In the genomic region with DNA sequence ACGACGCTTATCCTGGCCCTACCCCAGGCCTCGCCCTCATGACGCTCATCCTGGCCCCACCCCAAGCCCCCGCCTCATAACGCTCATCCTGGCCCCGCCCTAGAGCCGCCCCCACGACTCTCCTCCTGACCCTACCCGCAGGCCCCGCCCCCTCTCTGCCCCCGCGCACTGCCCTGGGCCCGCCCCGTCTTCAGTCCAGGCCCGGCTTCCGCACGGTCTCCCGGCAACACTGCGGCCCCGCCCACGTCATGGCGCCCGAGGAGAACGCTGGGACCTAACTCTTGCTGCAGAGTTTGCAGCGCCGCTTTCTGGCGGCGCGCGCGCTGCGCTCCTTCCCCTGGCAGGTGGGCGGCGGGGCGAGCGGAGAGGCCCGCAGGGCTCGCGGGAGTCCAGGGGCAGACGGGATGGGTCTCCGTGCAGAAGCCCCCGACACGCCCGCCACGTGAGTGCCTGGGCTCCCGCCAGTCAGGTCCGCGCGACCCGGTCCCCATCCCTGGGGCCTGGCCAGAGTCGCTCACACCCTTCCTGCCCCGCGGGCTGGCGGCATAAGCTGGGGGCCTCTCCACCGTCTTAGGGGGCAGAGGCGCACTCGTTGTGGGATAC, we compare ENCODE assay signal across 8 cellular contexts. TPM values are rescaled to one million over a fixed set of nuclear protein-coding genes. Genes with fewer than 3 reads are reported as not detected.
DNase-seq lines count a peak whose midpoint lies in the region; ATAC-seq, FAIRE-seq and TF ChIP-seq lines count a peak whose summit lies in the region.

No MANE protein-coding gene starts in this region.

- WGBS in K562 (ENCODE audit: insufficient coverage, low coverage, missing lambda C conversion rate), result 0% methylated on average over 7 of the region's 58 CpGs

- TF ChIP-seq POLR2A in GM15510 (IDR thresholded peaks at IDR 0.05; ENCODE audit: borderline replicate concordance, extremely low read depth, insufficient read length) (peak; percentile 56), K562 (conservative IDR thresholded peaks at IDR 0.05) (peak; percentile 43; the same call in 1 of the 2 replicates)

- H3K79me2 ChIP-seq in K562 (ENCODE audit: control insufficient read depth, insufficient read depth, low read length), result no peaks in the 10 kb centered on the region; the same call in 2 of the 3 replicates

- no peaks in the 10 kb centered on the region for H3K36me3 ChIP-seq in K562 (ENCODE audit: control insufficient read depth, insufficient read depth, low read length)

- H3K27ac ChIP-seq in K562 (ENCODE audit: extremely low read depth, low read depth, low read length), result peak overlapping the region; percentile 66

- H4K20me1 ChIP-seq in K562 (replicated peaks; ENCODE audit: control insufficient read depth, insufficient read depth, low read length), result no peaks in the 10 kb centered on the region

- peak overlapping the region; percentile 88 for H2AFZ ChIP-seq in K562 (ENCODE audit: low read depth, low read length)

- H3K4me2 ChIP-seq in K562 (ENCODE audit: insufficient read depth, low read length), result peak overlapping the region; percentile 78

- BruUV-seq in K562 (replicated peaks; lab: Mats Ljungman, UMichigan), result no TSS peak

- intact Hi-C loops in K562 (cut with micrococcal nuclease), result no loop called here

- peak overlapping the region; percentile 56 to 89 for H3K9ac ChIP-seq in K562 (ENCODE audit: insufficient read depth in 1 of 2, low read depth in 2 of 2, low read length in 2 of 2)

- FAIRE-seq in K562 (lab: Jason Lieb, UNC), result no peak

- ATAC-seq in HG02852 (IDR thresholded peaks at IDR 0.05; ENCODE audit: unreplicated experiment) (peak; percentile 66), K562 (peak; percentile 99)

- no peaks in the 10 kb centered on the region for H3K27me3 ChIP-seq in K562 (ENCODE audit: control insufficient read depth in 2 of 2, insufficient read depth in 2 of 2, low read length in 2 of 2)

- in situ Hi-C loops in K562 (cut with MboI), result no loop called here

- TF ChIP-seq RAD21 in K562 (CRISPR knock-in tag; conservative IDR thresholded peaks at IDR 0.05 in 1 of 2, IDR thresholded peaks at IDR 0.05 in 1 of 2), result peak in 1 of 2 experiments; percentile 25; a peak in 2 of 4 replicates

- TF ChIP-seq EP300 in K562 (IDR thresholded peaks at IDR 0.05; ENCODE audit: low read length), result no peak

- TF ChIP-seq CTCF in K562 (IDR thresholded peaks at IDR 0.05 in 2 of 3, conservative IDR thresholded peaks at IDR 0.05 in 1 of 3; ENCODE audit: insufficient read depth in 2 of 3, low read depth in 1 of 3, low read length in 3 of 3), result peak in 2 of 3 experiments; percentile 53 to 57; a peak in 4 of 6 replicates
- TF ChIP-seq CTCF in retinal pigment epithelial cell (conservative IDR thresholded peaks at IDR 0.05; ENCODE audit: low read depth, low read length), result peak; percentile 28

- CTCF ChIA-PET in K562 (lab: Yijun Ruan, JAX; ENCODE audit: low intra/inter-chr PET ratio), result no interaction called here

- H3K4me3 ChIP-seq in K562 (peak overlapping the region; percentile 60), retinal pigment epithelial cell (ENCODE audit: low read length) (peak overlapping the region; percentile 71)

- peaks cover 0 to 7% of the 10 kb centered on the region in 2 experiments; a peak in 2 of 5 replicates for H3K4me1 ChIP-seq in K562 (replicated peaks in 1 of 2; ENCODE audit: control insufficient read depth in 2 of 2, insufficient read depth in 2 of 2, low read length in 2 of 2)

- no peaks in the 10 kb centered on the region for H3K9me3 ChIP-seq in K562 (replicated peaks; ENCODE audit: control insufficient read depth, insufficient read depth, low read depth, low read length)

- POLR2A ChIA-PET in K562 (lab: Yijun Ruan, JAX), result no interaction called here

- peak; percentile 47 for DNase-seq in 8988T
- DNase-seq in NCI-H1417 (lab: John Stamatoyannopoulos, UW), result peak; percentile 95 to 98 (median 97)
- DNase-seq in SKM-1 treated with dmso at 0.1 percent for 144 hours (lab: John Stamatoyannopoulos, UW; ENCODE audit: unreplicated experiment), result peak; percentile 67
- DNase-seq in K562 (ENCODE audit: extremely low read depth in 1 of 4, low spot score in 3 of 4), result peak; percentile 76 to 92 (median 82)
- DNase-seq in hypothalamus (lab: John Stamatoyannopoulos, UW), result peak in 50 of 51 donors; percentile 30 to 100 (median 97)
- peak; percentile 77 for DNase-seq in retinal pigment epithelial cell (ENCODE audit: low read depth)

- no peaks in the 10 kb centered on the region for H3K9me1 ChIP-seq in K562 (ENCODE audit: control insufficient read depth, insufficient read depth, low read length)

TF ChIP-seq in K562, 482 proteins besides CTCF, POLR2A, EP300 and RAD21 (continues in another document):
- TF ChIP-seq, protein P1, sequence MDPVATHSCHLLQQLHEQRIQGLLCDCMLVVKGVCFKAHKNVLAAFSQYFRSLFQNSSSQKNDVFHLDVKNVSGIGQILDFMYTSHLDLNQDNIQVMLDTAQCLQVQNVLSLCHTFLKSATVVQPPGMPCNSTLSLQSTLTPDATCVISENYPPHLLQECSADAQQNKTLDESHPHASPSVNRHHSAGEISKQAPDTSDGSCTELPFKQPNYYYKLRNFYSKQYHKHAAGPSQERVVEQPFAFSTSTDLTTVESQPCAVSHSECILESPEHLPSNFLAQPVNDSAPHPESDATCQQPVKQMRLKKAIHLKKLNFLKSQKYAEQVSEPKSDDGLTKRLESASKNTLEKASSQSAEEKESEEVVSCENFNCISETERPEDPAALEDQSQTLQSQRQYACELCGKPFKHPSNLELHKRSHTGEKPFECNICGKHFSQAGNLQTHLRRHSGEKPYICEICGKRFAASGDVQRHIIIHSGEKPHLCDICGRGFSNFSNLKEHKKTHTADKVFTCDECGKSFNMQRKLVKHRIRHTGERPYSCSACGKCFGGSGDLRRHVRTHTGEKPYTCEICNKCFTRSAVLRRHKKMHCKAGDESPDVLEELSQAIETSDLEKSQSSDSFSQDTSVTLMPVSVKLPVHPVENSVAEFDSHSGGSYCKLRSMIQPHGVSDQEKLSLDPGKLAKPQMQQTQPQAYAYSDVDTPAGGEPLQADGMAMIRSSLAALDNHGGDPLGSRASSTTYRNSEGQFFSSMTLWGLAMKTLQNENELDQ (CRISPR knock-in tag; IDR thresholded peaks at IDR 0.05; ENCODE audit: borderline replicate concordance), result no peak
- TF ChIP-seq ATF1 (CRISPR knock-in tag; IDR thresholded peaks at IDR 0.05) (0 out of 2 replicates have a peak, but pooled peaks have one; percentile 20), ATF1 (tag; IDR thresholded peaks at IDR 0.05) (no peak), SUPT5H (IDR thresholded peaks at IDR 0.05) (0 out of 2 replicates have a peak, but pooled peaks have one; percentile 31), MCM5 (IDR thresholded peaks at IDR 0.05; ENCODE audit: low read depth) (no peak), FOS (IDR thresholded peaks at IDR 0.05; ENCODE audit: extremely low read depth, insufficient read length) (no peak), BRD4 (IDR thresholded peaks at IDR 0.05) (no peak), MYC (IDR thresholded peaks at IDR 0.05; ENCODE audit: low read depth, low read length) (peak; percentile 60), MYC (CRISPR knock-in tag; IDR thresholded peaks at IDR 0.05; ENCODE audit: borderline replicate concordance, low read depth) (no peak)
- TF ChIP-seq, protein P2, sequence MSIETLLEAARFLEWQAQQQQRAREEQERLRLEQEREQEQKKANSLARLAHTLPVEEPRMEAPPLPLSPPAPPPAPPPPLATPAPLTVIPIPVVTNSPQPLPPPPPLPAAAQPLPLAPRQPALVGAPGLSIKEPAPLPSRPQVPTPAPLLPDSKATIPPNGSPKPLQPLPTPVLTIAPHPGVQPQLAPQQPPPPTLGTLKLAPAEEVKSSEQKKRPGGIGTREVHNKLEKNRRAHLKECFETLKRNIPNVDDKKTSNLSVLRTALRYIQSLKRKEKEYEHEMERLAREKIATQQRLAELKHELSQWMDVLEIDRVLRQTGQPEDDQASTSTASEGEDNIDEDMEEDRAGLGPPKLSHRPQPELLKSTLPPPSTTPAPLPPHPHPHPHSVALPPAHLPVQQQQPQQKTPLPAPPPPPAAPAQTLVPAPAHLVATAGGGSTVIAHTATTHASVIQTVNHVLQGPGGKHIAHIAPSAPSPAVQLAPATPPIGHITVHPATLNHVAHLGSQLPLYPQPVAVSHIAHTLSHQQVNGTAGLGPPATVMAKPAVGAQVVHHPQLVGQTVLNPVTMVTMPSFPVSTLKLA (conservative IDR thresholded peaks at IDR 0.05), result peak; percentile 43 to 59; a peak in 3 of 4 replicates
- TF ChIP-seq, protein P3, sequence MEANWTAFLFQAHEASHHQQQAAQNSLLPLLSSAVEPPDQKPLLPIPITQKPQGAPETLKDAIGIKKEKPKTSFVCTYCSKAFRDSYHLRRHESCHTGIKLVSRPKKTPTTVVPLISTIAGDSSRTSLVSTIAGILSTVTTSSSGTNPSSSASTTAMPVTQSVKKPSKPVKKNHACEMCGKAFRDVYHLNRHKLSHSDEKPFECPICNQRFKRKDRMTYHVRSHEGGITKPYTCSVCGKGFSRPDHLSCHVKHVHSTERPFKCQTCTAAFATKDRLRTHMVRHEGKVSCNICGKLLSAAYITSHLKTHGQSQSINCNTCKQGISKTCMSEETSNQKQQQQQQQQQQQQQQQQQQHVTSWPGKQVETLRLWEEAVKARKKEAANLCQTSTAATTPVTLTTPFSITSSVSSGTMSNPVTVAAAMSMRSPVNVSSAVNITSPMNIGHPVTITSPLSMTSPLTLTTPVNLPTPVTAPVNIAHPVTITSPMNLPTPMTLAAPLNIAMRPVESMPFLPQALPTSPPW (CRISPR knock-in tag; IDR thresholded peaks at IDR 0.05), result peak; percentile 77

RNA-seq across cellular contexts. Expression of a gene that starts 52.5 kb away (rescaled TPM):
- total RNA-seq in K562 (2011; cell fraction: chromatin; rRNA removed; ENCODE audit: low replicate concordance), result not detected in 2 replicates
- not detected in 2 replicates for total RNA-seq in K562 (2011; cell fraction: nucleolus; rRNA removed)
- not detected in 2 replicates for total RNA-seq in K562 (2011; cell fraction: nucleoplasm; rRNA removed)
- total RNA-seq in K562 (2014; rRNA removed) (not detected in 2 replicates), K562 (2014; rRNA removed; fragmentation: Illumina TruSeq; extraction: Trizol) (not detected in 2 replicates), K562 (2015; rRNA removed; fragmentation: Illumina TruSeq; extraction: Trizol) (not detected in 2 replicates), K562 (2021) (not detected in 2 replicates)
- polyA plus RNA-seq in K562 (2011; rRNA removed) (not detected in 2 replicates), K562 (2014; fragmentation: Illumina TruSeq; extraction: Trizol) (not detected in 2 replicates), K562 (2014; fragmentation: Nextera tagmentation; extraction: Ambion mirVana) (not detected), K562 (2014; rRNA removed) (not detected in 2 replicates)
- not detected in 2 replicates for polyA plus RNA-seq in K562 (2011; cell fraction: cytosol; rRNA removed)
- polyA plus RNA-seq in K562 (2011; cell fraction: nucleus; rRNA removed), result not detected in 2 replicates
- polyA plus RNA-seq in K562 (2012), result not detected in 2 replicates
- polyA minus RNA-seq in K562 (2011; rRNA and poly(A)+ RNA removed), result not detected in 2 replicates
- not detected in 2 replicates for polyA minus RNA-seq in K562 (2011; cell fraction: cytosol; rRNA and poly(A)+ RNA removed)
- polyA minus RNA-seq in K562 (2011; cell fraction: nucleus; rRNA and poly(A)+ RNA removed), result not detected in 2 replicates

Comparison
In these comparisons a context has a peak if more than half of its experiments do, and no peak if none do; other contexts are left out.
1. Peak in every context shown above with its lines: DNase-seq, ATAC-seq, H3K4me3 ChIP-seq and H3K27ac ChIP-seq.
2. DNase-seq: peak in every context shown above with its lines; median percentile 97 in NCI-H1417; 97 in hypothalamus; 82 in K562; 77 in retinal pigment epithelial cell; 67 in SKM-1 treated with dmso at 0.1 percent for 144 hours; 47 in 8988T.